Comparison of ENCODE assay signal across 1 cellular context in genomic region chr6:35742842-35743241, GRCh38.
TF ChIP-seq lines count a peak whose summit lies in the region.

No MANE protein-coding gene starts in this region.

TF ChIP-seq in HepG2, 621 proteins besides CTCF, POLR2A, EP300 and RAD21 (continued from another document and continues in another):
- TF ChIP-seq ZNF512B (CRISPR knock-in tag; IDR thresholded peaks at IDR 0.05; ENCODE audit: borderline replicate concordance), result no peak
- TF ChIP-seq POLR2AphosphoS2 (IDR thresholded peaks at IDR 0.05; ENCODE audit: low read depth, low read length), result no peak
- TF ChIP-seq ZNF431 (CRISPR knock-in tag; IDR thresholded peaks at IDR 0.05; ENCODE audit: borderline replicate concordance, low read depth), result no peak
- no peak for TF ChIP-seq PAF1 (CRISPR knock-in tag; IDR thresholded peaks at IDR 0.05)
- no peak for TF ChIP-seq MAZ (IDR thresholded peaks at IDR 0.05; ENCODE audit: borderline replicate concordance, low read depth, low read length)
- no peak for TF ChIP-seq MAZ (CRISPR knock-in tag; IDR thresholded peaks at IDR 0.05; ENCODE audit: low read depth)
- no peak for TF ChIP-seq JUN (CRISPR knock-in tag; IDR thresholded peaks at IDR 0.05)
- TF ChIP-seq CREM (IDR thresholded peaks at IDR 0.05), result no peak
- no peak for TF ChIP-seq CREM (CRISPR knock-in tag; IDR thresholded peaks at IDR 0.05)
- TF ChIP-seq ZNF282 (IDR thresholded peaks at IDR 0.05; ENCODE audit: partially characterized antibody), result no peak
- no peak for TF ChIP-seq ZFP1 (CRISPR knock-in tag; IDR thresholded peaks at IDR 0.05)
- TF ChIP-seq POLR2AphosphoS5 (IDR thresholded peaks at IDR 0.05; ENCODE audit: low read depth, low read length), result no peak
- TF ChIP-seq TARDBP (CRISPR knock-in tag; IDR thresholded peaks at IDR 0.05), result 0 out of 2 replicates have a peak, but pooled peaks have one; percentile 57
- TF ChIP-seq ZNF691 (CRISPR knock-in tag; IDR thresholded peaks at IDR 0.05; ENCODE audit: borderline replicate concordance, low read depth), result no peak
- no peak for TF ChIP-seq ZNF772 (CRISPR knock-in tag; IDR thresholded peaks at IDR 0.05)
- no peak for TF ChIP-seq FOXO4 (CRISPR knock-in tag; conservative IDR thresholded peaks at IDR 0.05)
- no peak for TF ChIP-seq ZMYM4 (CRISPR knock-in tag; IDR thresholded peaks at IDR 0.05)
- no peak for TF ChIP-seq ZMYM2 (CRISPR knock-in tag; IDR thresholded peaks at IDR 0.05)
- no peak for TF ChIP-seq ZNF367 (CRISPR knock-in tag; IDR thresholded peaks at IDR 0.05; ENCODE audit: borderline replicate concordance)
- TF ChIP-seq ATRX (CRISPR knock-in tag; IDR thresholded peaks at IDR 0.05; ENCODE audit: borderline replicate concordance), result no peak
- peak; percentile 21; the same call in 1 of the 2 replicates for TF ChIP-seq ZNF788 (CRISPR knock-in tag; IDR thresholded peaks at IDR 0.05; ENCODE audit: borderline replicate concordance)
- no peak for TF ChIP-seq AKNA (CRISPR knock-in tag; IDR thresholded peaks at IDR 0.05; ENCODE audit: borderline replicate concordance)
- no peak for TF ChIP-seq ZFP41 (CRISPR knock-in tag; IDR thresholded peaks at IDR 0.05; ENCODE audit: borderline replicate concordance)
- TF ChIP-seq ZFP36L1 (CRISPR knock-in tag; IDR thresholded peaks at IDR 0.05), result 0 out of 2 replicates have a peak, but pooled peaks have one; percentile 31
- TF ChIP-seq HOXA3 (CRISPR knock-in tag; IDR thresholded peaks at IDR 0.05), result peak; percentile 49; the same call in 1 of the 2 replicates
- TF ChIP-seq FOXP1 (IDR thresholded peaks at IDR 0.05), result no peak
- TF ChIP-seq FOXP1 (CRISPR knock-in tag; IDR thresholded peaks at IDR 0.05), result no peak
- TF ChIP-seq ZBTB7B (CRISPR knock-in tag; IDR thresholded peaks at IDR 0.05), result no peak
- TF ChIP-seq ZNF644 (CRISPR knock-in tag; IDR thresholded peaks at IDR 0.05; ENCODE audit: low read depth), result peak; percentile 72; the same call in 1 of the 2 replicates
- no peak for TF ChIP-seq TEAD2 (CRISPR knock-in tag; IDR thresholded peaks at IDR 0.05)
- no peak for TF ChIP-seq IRF9 (CRISPR knock-in tag; IDR thresholded peaks at IDR 0.05; ENCODE audit: borderline replicate concordance)
- 0 out of 2 replicates have a peak, but pooled peaks have one; percentile 47 for TF ChIP-seq GTF3A (CRISPR knock-in tag; conservative IDR thresholded peaks at IDR 0.05)
- no peak for TF ChIP-seq ZFP36 (IDR thresholded peaks at IDR 0.05; ENCODE audit: borderline replicate concordance, low read depth, low read length, partially characterized antibody)
- no peak for TF ChIP-seq ZNF678 (CRISPR knock-in tag; IDR thresholded peaks at IDR 0.05)
- no peak for TF ChIP-seq SALL2 (CRISPR knock-in tag; IDR thresholded peaks at IDR 0.05)
- no peak for TF ChIP-seq ZBTB10 (CRISPR knock-in tag; IDR thresholded peaks at IDR 0.05; ENCODE audit: borderline replicate concordance)
- TF ChIP-seq ZMAT3 (CRISPR knock-in tag; conservative IDR thresholded peaks at IDR 0.05), result no peak; the same call in 1 of the 2 replicates
- no peak for TF ChIP-seq KLF15 (CRISPR knock-in tag; IDR thresholded peaks at IDR 0.05; ENCODE audit: borderline replicate concordance)
- no peak for TF ChIP-seq ZNF17 (CRISPR knock-in tag; IDR thresholded peaks at IDR 0.05)
- TF ChIP-seq RARG (CRISPR knock-in tag; IDR thresholded peaks at IDR 0.05; ENCODE audit: low read depth), result no peak
- no peak for TF ChIP-seq PAWR (CRISPR knock-in tag; IDR thresholded peaks at IDR 0.05; ENCODE audit: borderline replicate concordance)
- 0 out of 2 replicates have a peak, but pooled peaks have one; percentile 56 for TF ChIP-seq NR0B2 (CRISPR knock-in tag; IDR thresholded peaks at IDR 0.05)
- TF ChIP-seq ZEB1 (IDR thresholded peaks at IDR 0.05; ENCODE audit: insufficient replicate concordance, low read depth), result no peak
- TF ChIP-seq HOXA7 (CRISPR knock-in tag; IDR thresholded peaks at IDR 0.05), result no peak
- TF ChIP-seq EZH2 (conservative IDR thresholded peaks at IDR 0.05; ENCODE audit: low read depth, low read length), result no peak
- no peak for TF ChIP-seq ZNF766 (CRISPR knock-in tag; IDR thresholded peaks at IDR 0.05; ENCODE audit: borderline replicate concordance)
- TF ChIP-seq MYC (CRISPR knock-in tag; IDR thresholded peaks at IDR 0.05; ENCODE audit: borderline replicate concordance), result peak; percentile 52; the same call in 1 of the 2 replicates
- 0 out of 2 replicates have a peak, but pooled peaks have one; percentile 17 for TF ChIP-seq AHR (CRISPR knock-in tag; IDR thresholded peaks at IDR 0.05)
- no peak for TF ChIP-seq PRDM15 (CRISPR knock-in tag; IDR thresholded peaks at IDR 0.05)
- no peak for TF ChIP-seq ATAD3A (CRISPR knock-in tag; IDR thresholded peaks at IDR 0.05)
- no peak for TF ChIP-seq ZNF138 (CRISPR knock-in tag; IDR thresholded peaks at IDR 0.05; ENCODE audit: low read depth)
